ENCODE assay signal across 22 cellular contexts in the genomic region with DNA sequence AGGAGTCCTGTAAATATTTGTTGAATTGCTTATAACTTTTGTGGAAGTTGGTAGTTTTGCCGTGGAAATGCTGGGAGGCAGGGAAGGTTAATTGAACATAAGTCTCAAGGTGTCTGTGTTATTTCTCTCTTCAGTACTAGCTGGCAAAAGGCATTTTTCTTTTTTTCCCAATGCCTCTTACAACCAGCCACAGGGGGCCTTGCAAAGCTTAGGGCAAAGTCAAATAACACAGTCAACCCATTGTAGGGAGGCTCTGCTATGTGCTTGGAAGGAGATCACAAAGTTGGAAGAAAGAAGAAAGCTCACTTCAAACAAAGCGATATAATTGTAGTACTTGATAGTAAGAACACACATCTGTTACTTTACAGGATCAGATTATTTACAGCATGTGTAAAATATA.
"Had no signal": no experiment of that assay in that cellular context is flagged by ENCODE, and none has a peak within 500 bp of the region (broad histone marks: within the 10 kb centered on the region; RNA-seq: fewer than 3 reads in every experiment).

No MANE protein-coding gene starts in this region.

- H3K4me3 ChIP-seq: colonic mucosa, dorsolateral prefrontal cortex, esophagus muscularis mucosa, gastroesophageal sphincter, heart left ventricle, mucosa of descending colon, testis, vagina had no signal

- H3K4me3 Mint-ChIP-seq: activated CD4-positive, alpha-beta memory T cell treated with anti-CD3 and anti-CD28 coated beads for 36 hours; activated naive CD8-positive, alpha-beta T cell treated with anti-CD3 and anti-CD28 coated beads for 36 hours; effector memory CD8-positive, alpha-beta T cell; stimulated activated naive B cell treated with anti-CD40 and anti-IgM and Interleukin-4, amounts not matched to agents 10 μg/mL and 1 μg/mL and 100 μg/mL, for 72 hours; T-helper 17 cell had no signal

- H3K27me3 ChIP-seq: colonic mucosa, dorsolateral prefrontal cortex, esophagus muscularis mucosa, gastroesophageal sphincter, heart left ventricle, testis, vagina had no signal

- H3K27ac Mint-ChIP-seq: activated CD4-positive, alpha-beta memory T cell treated with anti-CD3 and anti-CD28 coated beads for 36 hours; activated naive CD8-positive, alpha-beta T cell treated with anti-CD3 and anti-CD28 coated beads for 36 hours; effector memory CD8-positive, alpha-beta T cell; progenitor cell of endocrine pancreas; stimulated activated naive B cell treated with anti-CD40 and anti-IgM and Interleukin-4, amounts not matched to agents 10 μg/mL and 1 μg/mL and 100 μg/mL, for 72 hours; T-helper 17 cell had no signal

- H3K36me3 ChIP-seq: colonic mucosa, esophagus muscularis mucosa, gastroesophageal sphincter, heart left ventricle, vagina had no signal

- H3K4me1 Mint-ChIP-seq: activated naive CD8-positive, alpha-beta T cell treated with anti-CD3 and anti-CD28 coated beads for 36 hours; stimulated activated naive B cell treated with anti-CD40 and anti-IgM and Interleukin-4, amounts not matched to agents 10 μg/mL and 1 μg/mL and 100 μg/mL, for 72 hours; T-helper 17 cell had no signal

- H3K36me3 Mint-ChIP-seq: activated CD4-positive, alpha-beta memory T cell treated with anti-CD3 and anti-CD28 coated beads for 36 hours; activated naive CD8-positive, alpha-beta T cell treated with anti-CD3 and anti-CD28 coated beads for 36 hours; stimulated activated naive B cell treated with anti-CD40 and anti-IgM and Interleukin-4, amounts not matched to agents 10 μg/mL and 1 μg/mL and 100 μg/mL, for 72 hours had no signal

- ATAC-seq: effector memory CD8-positive, alpha-beta T cell; gastroesophageal sphincter; heart left ventricle; left ventricle myocardium superior; mucosa of descending colon; stimulated activated naive B cell treated with anti-CD40 and anti-IgM and Interleukin-4, amounts not matched to agents 10 μg/mL and 1 μg/mL and 100 μg/mL, for 72 hours; T-helper 17 cell had no signal

- H3K9me3 ChIP-seq: colonic mucosa, esophagus muscularis mucosa, gastroesophageal sphincter, mucosa of descending colon, testis, vagina had no signal

- H3K9me3 Mint-ChIP-seq: activated CD4-positive, alpha-beta memory T cell treated with anti-CD3 and anti-CD28 coated beads for 36 hours had no signal

- H3K27me3 Mint-ChIP-seq: activated CD4-positive, alpha-beta memory T cell treated with anti-CD3 and anti-CD28 coated beads for 36 hours; activated naive CD8-positive, alpha-beta T cell treated with anti-CD3 and anti-CD28 coated beads for 36 hours; effector memory CD8-positive, alpha-beta T cell; progenitor cell of endocrine pancreas; stimulated activated naive B cell treated with anti-CD40 and anti-IgM and Interleukin-4, amounts not matched to agents 10 μg/mL and 1 μg/mL and 100 μg/mL, for 72 hours; T-helper 17 cell had no signal

- DNase-seq: activated CD4-positive, alpha-beta memory T cell treated with anti-CD3 and anti-CD28 coated beads for 36 hours; activated CD4-positive, alpha-beta T cell treated with anti-CD3 and anti-CD28 coated beads for 4 hours; activated CD4-positive, CD25-positive, alpha-beta regulatory T cell; activated naive CD4-positive, alpha-beta T cell treated with Interleukin-2 at 50 U/mL for 16 hours; activated naive CD8-positive, alpha-beta T cell treated with anti-CD3 and anti-CD28 coated beads for 36 hours; activated T-cell treated with anti-CD3 and anti-CD28 coated beads, Interleukin-2, amount 50 U/mL, for 48 hours; colonic mucosa; dorsolateral prefrontal cortex; effector memory CD8-positive, alpha-beta T cell; heart left ventricle; left ventricle myocardium superior; mucosa of descending colon; stimulated activated CD4-positive, alpha-beta T cell treated with anti-CD3 and anti-CD28 coated beads, Interleukin-2, amount 100 ng/mL, for 48 hours; stimulated activated CD8-positive, alpha-beta memory T cell treated with anti-CD3 and anti-CD28 coated beads, Interleukin-4, amount 100 ng/mL, for 48 hours; stimulated activated naive B cell treated with anti-CD40 and anti-IgM and Interleukin-4, amounts not matched to agents 10 μg/mL and 1 μg/mL and 100 μg/mL, for 72 hours; T-helper 17 cell; testis; trophoblast cell had no signal

- H3K4me1 ChIP-seq: colonic mucosa, esophagus muscularis mucosa, gastroesophageal sphincter, heart left ventricle, testis, vagina had no signal

- H3K27ac ChIP-seq: colonic mucosa, dorsolateral prefrontal cortex, esophagus muscularis mucosa, gastroesophageal sphincter, heart left ventricle, testis, vagina had no signal
